Comparison of ENCODE assay signal across 16 cellular contexts in genomic region chr20:31830406-31830981, GRCh38. TPM values are rescaled to one million over a fixed set of nuclear protein-coding genes. Genes with fewer than 3 reads are reported as not detected.
DNase-seq lines count a peak whose midpoint lies in the region; FAIRE-seq and TF ChIP-seq lines count a peak whose summit lies in the region.
"Had no signal": no experiment of that assay in that cellular context is flagged by ENCODE, and none has a peak within 500 bp of the region (broad histone marks: within the 10 kb centered on the region; RNA-seq: fewer than 3 reads in every experiment).

No MANE protein-coding gene starts in this region.

- H3K27ac ChIP-seq in angular gyrus (ENCODE audit: low read depth, low read length) (peak overlapping the region; percentile 38), RWPE1 (no peak overlapping the region), WERI-Rb-1 (no peak overlapping the region)
- H3K27ac ChIP-seq: A549 had no signal

- DNase-seq in type B pancreatic cell (ENCODE audit: extremely low spot score, unreplicated experiment) = peak; percentile 68
- DNase-seq in RWPE1 (ENCODE audit: low spot score) = no peak
- no peak for DNase-seq in D721Med (ENCODE audit: insufficient read length, low spot score)
- no peak for DNase-seq in WERI-Rb-1
- DNase-seq: BE2C, Calu3, DMS79, H9 had no signal

- peaks cover 3% of the 10 kb centered on the region; the same call in 1 of the 2 replicates for H3F3A ChIP-seq in Loucy (ENCODE audit: low read depth)

- H3K4me3 Mint-ChIP-seq in nephron (no peak overlapping the region), type B pancreatic cell (no peak overlapping the region)
- H3K4me3 Mint-ChIP-seq: GM23338, H9 had no signal

- H3K27me3 ChIP-seq in Loucy (ENCODE audit: insufficient read depth, low read length, poor library complexity, severe bottlenecking) (no peaks in the 10 kb centered on the region), WERI-Rb-1 (ENCODE audit: insufficient read depth, low read depth, severe bottlenecking) (no peaks in the 10 kb centered on the region)
- H3K27me3 ChIP-seq: BE2C had no signal

- peaks cover 44% of the 10 kb centered on the region; the same call in 1 of the 2 replicates for H3K79me2 ChIP-seq in Loucy (ENCODE audit: insufficient read depth, low read length)

- H3K27ac Mint-ChIP-seq in nephron = peak overlapping the region in 2 of 3 experiments; percentile 73 to 78
- no peak overlapping the region for H3K27ac Mint-ChIP-seq in type B pancreatic cell
- H3K27ac Mint-ChIP-seq: GM23338 had no signal

- H3K4me1 Mint-ChIP-seq in nephron (peaks cover 26% of the 10 kb centered on the region), type B pancreatic cell (ENCODE audit: unreplicated experiment) (peaks cover 16% of the 10 kb centered on the region)
- H3K4me1 Mint-ChIP-seq: GM23338 had no signal

- peak overlapping the region; percentile 35 for H3K9ac ChIP-seq in Loucy (ENCODE audit: low read depth, low read length, poor library complexity, severe bottlenecking)

- H3K36me3 ChIP-seq in Loucy (ENCODE audit: insufficient read depth, low read length) (peaks cover 7% of the 10 kb centered on the region; the same call in 1 of the 2 replicates), WERI-Rb-1 (no peaks in the 10 kb centered on the region)
- H3K36me3 ChIP-seq: BE2C had no signal

- H3K9me3 Mint-ChIP-seq in nephron = no peaks in the 10 kb centered on the region
- H3K9me3 Mint-ChIP-seq in type B pancreatic cell = no peaks in the 10 kb centered on the region
- H3K9me3 Mint-ChIP-seq: H9 had no signal

- CTCF ChIA-PET in RWPE1 (lab: Yijun Ruan, JAX) = interaction anchor here (0.5 to 1.4 kb wide), 5 partner anchors 10 to 201 kb away, joined by 3 to 7 read pairs (median 4); no protein-coding TSS in a partner anchor

- H3K9me3 ChIP-seq in Loucy (ENCODE audit: insufficient read depth, low read depth, low read length) (no peaks in the 10 kb centered on the region), WERI-Rb-1 (ENCODE audit: severe bottlenecking) (no peaks in the 10 kb centered on the region)
- H3K9me3 ChIP-seq: A549, BE2C had no signal

- H3K36me3 Mint-ChIP-seq in nephron (ENCODE audit: low read depth) = no peaks in the 10 kb centered on the region
- H3K36me3 Mint-ChIP-seq in type B pancreatic cell = no peaks in the 10 kb centered on the region

- H3K4me3 ChIP-seq in Loucy (ENCODE audit: low read length, poor library complexity, severe bottlenecking) (no peak overlapping the region), WERI-Rb-1 (ENCODE audit: low read depth, low read length) (no peak overlapping the region)
- H3K4me3 ChIP-seq: A549, GM12878, GM23338 had no signal

- H2AFZ ChIP-seq in Loucy (ENCODE audit: low read length) = no peak overlapping the region
- H2AFZ ChIP-seq: GM23338 had no signal

- no peak for FAIRE-seq in D721Med (lab: Jason Lieb, UNC)
- FAIRE-seq: A549, GM12878, HTR-8/SVneo had no signal

- H3K4me1 ChIP-seq in Loucy (ENCODE audit: insufficient read depth, low read length, poor library complexity, severe bottlenecking) = peaks cover 57% of the 10 kb centered on the region
- H3K4me1 ChIP-seq: BE2C had no signal

- H4K20me1 ChIP-seq in Loucy (ENCODE audit: insufficient read depth, low read length, poor library complexity, severe bottlenecking) = no peaks in the 10 kb centered on the region

- H3K9me2 ChIP-seq in Loucy (replicated peaks; ENCODE audit: low read depth, low read length) = no peaks in the 10 kb centered on the region

- POLR2A ChIA-PET in RWPE1 (lab: Yijun Ruan, JAX; ENCODE audit: low non-redundant PET) = no interaction called here

- peak overlapping the region; percentile 61 for H3K4me2 ChIP-seq in Loucy (ENCODE audit: low read depth, low read length, poor library complexity, severe bottlenecking)
- H3K4me2 ChIP-seq: A549, GM23338 had no signal

- TF ChIP-seq CTCF in Loucy (conservative IDR thresholded peaks at IDR 0.05; ENCODE audit: low read length) (no peak), nephron (IDR thresholded peaks at IDR 0.05; ENCODE audit: unreplicated experiment in 3 of 3) (no peak), type B pancreatic cell (conservative IDR thresholded peaks at IDR 0.05) (no peak), RWPE1 (conservative IDR thresholded peaks at IDR 0.05; ENCODE audit: low read depth) (no peak), D721Med (IDR thresholded peaks at IDR 0.05; ENCODE audit: insufficient read depth, missing control alignments) (no peak), WERI-Rb-1 (IDR thresholded peaks at IDR 0.05; ENCODE audit: low read depth, low read length) (no peak)

- H3K27me3 Mint-ChIP-seq in nephron (ENCODE audit: low read depth) = no peaks in the 10 kb centered on the region
- H3K27me3 Mint-ChIP-seq in type B pancreatic cell = no peaks in the 10 kb centered on the region

RNA-seq across cellular contexts. Expression of gene MYLK2, which starts 11.3 kb away (rescaled TPM):
- 0.21 and 0.77 TPM in 2 replicates for total RNA-seq in type B pancreatic cell (ENCODE audit: low replicate concordance)

RNA-seq across cellular contexts. Expression of gene FOXS1, which starts 14.9 kb away (rescaled TPM):
- 0.22 TPM in 1 of 2 replicates, not detected in the other for total RNA-seq in type B pancreatic cell (ENCODE audit: low replicate concordance)
- total RNA-seq: Calu3, GM12878, GM23338, HepG2 had no signal

RNA-seq across cellular contexts. Expression of gene DUSP15, which starts 39.8 kb away (rescaled TPM):
- total RNA-seq in type B pancreatic cell (ENCODE audit: low replicate concordance) = 3.0 and 9.1 TPM in 2 replicates
- total RNA-seq: Calu3 had no signal

RNA-seq across cellular contexts. Expression of gene TTLL9, which starts 39.9 kb away (rescaled TPM):
- total RNA-seq in type B pancreatic cell (ENCODE audit: low replicate concordance) = 0.17 and 3.4 TPM in 2 replicates
- total RNA-seq: Calu3, GM23338, HepG2 had no signal
